ENCODE assay signal across 10 cellular contexts in genomic region chr11:118728112-118728511, GRCh38. TPM values are rescaled to one million over a fixed set of nuclear protein-coding genes. Genes with fewer than 3 reads are reported as not detected.
DNase-seq lines count a peak whose midpoint lies in the region; ATAC-seq and TF ChIP-seq lines count a peak whose summit lies in the region.
"Not testable (repeated sequence)": the region's sequence is repeated elsewhere in the genome, so short reads cannot be mapped to it uniquely, and the experiment has no call there.
"Had no signal": no experiment of that assay in that cellular context is flagged by ENCODE, and none has a peak within 500 bp of the region (broad histone marks: within the 10 kb centered on the region; RNA-seq: fewer than 3 reads in every experiment).

No MANE protein-coding gene starts in this region.

- TF ChIP-seq POLR2A in HCT116 (IDR thresholded peaks at IDR 0.05; ENCODE audit: borderline replicate concordance, extremely low read depth, insufficient read depth, insufficient read length); NB4 (IDR thresholded peaks at IDR 0.05; ENCODE audit: extremely low read depth, insufficient read length): not testable (repeated sequence)

- TF ChIP-seq CTCF in Caco-2 (IDR thresholded peaks at IDR 0.05; ENCODE audit: insufficient read depth in 1 of 2, low read depth in 1 of 2, low read length in 1 of 2, severe bottlenecking in 1 of 2, unreplicated experiment in 1 of 2) (peak; percentile 16 to 50), HCT116 (IDR thresholded peaks at IDR 0.05 in 2 of 3, conservative IDR thresholded peaks at IDR 0.05 in 1 of 3; ENCODE audit: borderline replicate concordance in 1 of 3, insufficient read depth in 1 of 3, low read depth in 2 of 3, low read length in 2 of 3) (peak; percentile 33 to 45 (median 40); a peak in 5 of 6 replicates), NB4 (IDR thresholded peaks at IDR 0.05; ENCODE audit: low read depth, low read length) (peak; percentile 12), endodermal cell (conservative IDR thresholded peaks at IDR 0.05) (peak; percentile 61)

- H3K4me2 ChIP-seq in HCT116 (ENCODE audit: low read length); trophoblast cell (ENCODE audit: low read length): not testable (repeated sequence)

- H3K4me3 Mint-ChIP-seq in Caco-2 (ENCODE audit: unreplicated experiment); activated CD4-positive, alpha-beta T cell treated with anti-CD3 and anti-CD28 coated beads, Interleukin-2, amount 10 ng/mL, durations not matched to agents 24 days and 14 days; endodermal cell: not testable (repeated sequence)

- POLR2A ChIA-PET in Caco-2 (lab: Charles Lee); HCT116 (lab: Charles Lee): not testable (repeated sequence)

- not testable (repeated sequence) for H3K9ac ChIP-seq in HCT116 (ENCODE audit: low read length); endodermal cell (ENCODE audit: extremely low read depth, low read length, poor library complexity, severe bottlenecking); iPS-18a (ENCODE audit: low read length); trophoblast cell (ENCODE audit: low read length)

- not testable (repeated sequence) for H2AK5ac ChIP-seq in trophoblast cell (ENCODE audit: low read length)

- H3K27ac Mint-ChIP-seq in Caco-2 (ENCODE audit: unreplicated experiment); activated CD4-positive, alpha-beta T cell treated with anti-CD3 and anti-CD28 coated beads, Interleukin-2, amount 10 ng/mL, durations not matched to agents 24 days and 14 days; endodermal cell: not testable (repeated sequence)

- H3K27me3 Mint-ChIP-seq in Caco-2 (ENCODE audit: insufficient read depth, unreplicated experiment); endodermal cell (ENCODE audit: insufficient read depth): not testable (repeated sequence)
- H3K27me3 Mint-ChIP-seq in activated CD4-positive, alpha-beta T cell treated with anti-CD3 and anti-CD28 coated beads, Interleukin-2, amount 10 ng/mL, durations not matched to agents 24 days and 14 days = peaks cover 36% of the 10 kb centered on the region

- H3K27ac ChIP-seq in HCT116 (ENCODE audit: low read depth, low read length); endodermal cell (ENCODE audit: low read depth, low read length); iPS-18a (ENCODE audit: low read length); trophoblast cell (ENCODE audit: low read depth, low read length): not testable (repeated sequence)

- not testable (repeated sequence) for H3K9me3 ChIP-seq in Caco-2; HCT116 (ENCODE audit: control insufficient read depth in 1 of 2, insufficient read depth in 1 of 2, low read depth in 1 of 2, low read length in 2 of 2); iPS-18a (ENCODE audit: control insufficient read depth, low read depth, low read length); trophoblast cell (ENCODE audit: insufficient read depth, low read depth, low read length)
- H3K9me3 ChIP-seq in endodermal cell (ENCODE audit: control insufficient read depth, low read length) = peaks cover 24% of the 10 kb centered on the region

- peak in 1 of 2 experiments; percentile 35 for DNase-seq in Caco-2
- DNase-seq in HCT116 (ENCODE audit: low read depth, low spot score); NB4 (ENCODE audit: low read depth); endodermal cell; trophoblast cell: not testable (repeated sequence)
- peak; percentile 61 for DNase-seq in activated CD4-positive, alpha-beta T cell treated with anti-CD3 and anti-CD28 coated beads, Interleukin-2, amount 10 ng/mL, durations not matched to agents 24 days and 14 days

- peak; percentile 35; the same call in 1 of the 2 replicates for TF ChIP-seq RAD21 in HCT116 (IDR thresholded peaks at IDR 0.05; ENCODE audit: low read depth)

- H3K27me3 ChIP-seq in Caco-2 (replicated peaks; ENCODE audit: control insufficient read depth, insufficient read depth, low read length); HCT116 (ENCODE audit: insufficient read depth, low read length); endodermal cell (ENCODE audit: control insufficient read depth, insufficient read depth, low read length, poor library complexity, severe bottlenecking); iPS-18a (ENCODE audit: control insufficient read depth, insufficient read depth, low read length); trophoblast cell (ENCODE audit: insufficient read depth, low read length): not testable (repeated sequence)

- H2AFZ ChIP-seq in HCT116 (ENCODE audit: low read depth, low read length, poor library complexity, severe bottlenecking); trophoblast cell (ENCODE audit: insufficient read depth, low read length, poor library complexity): not testable (repeated sequence)

- not testable (repeated sequence) for BruUV-seq in Caco-2 (replicated peaks; lab: Mats Ljungman, UMichigan); HCT116 (replicated peaks; lab: Mats Ljungman, UMichigan)

- H3K4ac ChIP-seq in trophoblast cell (ENCODE audit: low read depth, low read length) = not testable (repeated sequence)

- peak overlapping the region; percentile 19 for H2BK5ac ChIP-seq in trophoblast cell (ENCODE audit: low read depth, low read length, poor library complexity)

- intact Hi-C loops in Caco-2 (cut with micrococcal nuclease; ENCODE audit: unreplicated experiment); HCT116 (cut with micrococcal nuclease); activated CD4-positive, alpha-beta T cell treated with anti-CD3 and anti-CD28 coated beads, Interleukin-2, amount 10 ng/mL, durations not matched to agents 24 days and 14 days (cut with micrococcal nuclease): not testable (repeated sequence)

- not testable (repeated sequence) for H3K36me3 Mint-ChIP-seq in Caco-2 (ENCODE audit: insufficient read depth, unreplicated experiment); activated CD4-positive, alpha-beta T cell treated with anti-CD3 and anti-CD28 coated beads, Interleukin-2, amount 10 ng/mL, durations not matched to agents 24 days and 14 days (ENCODE audit: low read depth)
- H3K36me3 Mint-ChIP-seq in endodermal cell (ENCODE audit: low read depth) = peaks cover 43% of the 10 kb centered on the region

- CTCF ChIA-PET in Caco-2 (lab: Charles Lee); HCT116 (lab: Charles Lee): not testable (repeated sequence)

- H3K4me1 ChIP-seq in Caco-2 = peaks cover 13% of the 10 kb centered on the region
- not testable (repeated sequence) for H3K4me1 ChIP-seq in HCT116 (ENCODE audit: control insufficient read depth in 1 of 2, insufficient read depth in 2 of 2, low read length in 2 of 2); endodermal cell (ENCODE audit: control insufficient read depth, insufficient read depth, low read length); trophoblast cell (ENCODE audit: control insufficient read depth in 1 of 2, insufficient read depth in 2 of 2, low read length in 2 of 2)
- H3K4me1 ChIP-seq in iPS-18a (ENCODE audit: control insufficient read depth, low read depth, low read length) = peaks cover 11% of the 10 kb centered on the region

- not testable (repeated sequence) for H4K12ac ChIP-seq in trophoblast cell (ENCODE audit: low read depth, low read length)

- not testable (repeated sequence) for H4K20me1 ChIP-seq in HCT116 (ENCODE audit: insufficient read depth)

- H4K8ac ChIP-seq in trophoblast cell (ENCODE audit: low read depth, low read length) = not testable (repeated sequence)

- not testable (repeated sequence) for H3K79me1 ChIP-seq in trophoblast cell (ENCODE audit: low read length)

- H3K9me2 ChIP-seq in HCT116 (ENCODE audit: insufficient read depth) = not testable (repeated sequence)

- H3K79me2 ChIP-seq in HCT116 (ENCODE audit: insufficient read depth, low read length); trophoblast cell (ENCODE audit: control insufficient read depth, insufficient read depth, low read length, poor library complexity): not testable (repeated sequence)

- H3K36me3 ChIP-seq in Caco-2 (ENCODE audit: control insufficient read depth, insufficient read depth, low read length); HCT116 (ENCODE audit: control insufficient read depth in 1 of 2, insufficient read depth in 2 of 2, low read length in 2 of 2); endodermal cell (ENCODE audit: control insufficient read depth, insufficient read depth, low read length); iPS-18a (ENCODE audit: control insufficient read depth, low read depth, low read length); trophoblast cell (ENCODE audit: control insufficient read depth in 1 of 2, insufficient read depth in 2 of 2, low read length in 2 of 2): not testable (repeated sequence)

- H3K4me3 ChIP-seq in Caco-2 (ENCODE audit: low read depth, low read length); HCT116 (replicated peaks in 1 of 2; ENCODE audit: low read depth in 1 of 2, low read length in 2 of 2); NB4 (ENCODE audit: low read depth, low read length); endodermal cell (ENCODE audit: low read length); trophoblast cell (ENCODE audit: low read depth, low read length): not testable (repeated sequence)
- H3K4me3 ChIP-seq in iPS-18a (ENCODE audit: low read length) = peak overlapping the region; percentile 37

- H2BK12ac ChIP-seq in trophoblast cell (ENCODE audit: low read length) = peak overlapping the region; percentile 58

- not testable (repeated sequence) for H2BK120ac ChIP-seq in trophoblast cell (ENCODE audit: insufficient read depth, low read length, poor library complexity)

- RAD21 ChIA-PET in HCT116 (lab: Charles Lee; ENCODE audit: low non-redundant PET in 1 of 2, low total read pairs in 2 of 2, uncharacterized antibody in 2 of 2, unreplicated experiment in 2 of 2) = not testable (repeated sequence)

- not testable (repeated sequence) for ATAC-seq in HCT116

- H3K9me3 Mint-ChIP-seq in Caco-2 (ENCODE audit: unreplicated experiment) = peaks cover 20% of the 10 kb centered on the region
- not testable (repeated sequence) for H3K9me3 Mint-ChIP-seq in activated CD4-positive, alpha-beta T cell treated with anti-CD3 and anti-CD28 coated beads, Interleukin-2, amount 10 ng/mL, durations not matched to agents 24 days and 14 days
- peaks cover 42% of the 10 kb centered on the region for H3K9me3 Mint-ChIP-seq in endodermal cell

- H3K4me1 Mint-ChIP-seq in Caco-2 (ENCODE audit: low read depth, unreplicated experiment) (peaks cover 10% of the 10 kb centered on the region), endodermal cell (peaks cover 16% of the 10 kb centered on the region)
- not testable (repeated sequence) for H3K4me1 Mint-ChIP-seq in activated CD4-positive, alpha-beta T cell treated with anti-CD3 and anti-CD28 coated beads, Interleukin-2, amount 10 ng/mL, durations not matched to agents 24 days and 14 days

- not testable (repeated sequence) for H3K18ac ChIP-seq in trophoblast cell (ENCODE audit: low read length)

- not testable (repeated sequence) for H3K14ac ChIP-seq in trophoblast cell (ENCODE audit: low read length)

- peak overlapping the region; percentile 14 for H4K91ac ChIP-seq in trophoblast cell (ENCODE audit: low read depth, low read length)

- 91 to 100% methylated on average over 5 to 10 of the region's 10 CpGs for WGBS in endodermal cell (ENCODE audit: insufficient coverage in 1 of 2, insufficient read length in 1 of 2), 2 experiments
- no CpG with 5 or more reads among the region's 10 CpGs for WGBS in trophoblast cell (ENCODE audit: extremely low coverage, insufficient coverage, insufficient read length)

- not testable (repeated sequence) for H3K23ac ChIP-seq in trophoblast cell (ENCODE audit: low read length)

RNA-seq across cellular contexts. Expression of gene TREH, which starts 48.7 kb away (rescaled TPM):
- total RNA-seq in Caco-2 (2022) (not detected in 2 replicates), HCT116 (2021; ENCODE audit: unreplicated experiment) (0.15 TPM), endodermal cell (not detected)
- polyA plus RNA-seq in HCT116 (2012) = 0.12 TPM in 1 of 2 replicates, not detected in the other
- not detected in 2 replicates for total RNA-seq in activated CD4-positive, alpha-beta T cell treated with anti-CD3 and anti-CD28 coated beads, Interleukin-2, amount 10 ng/mL, durations not matched to agents 24 days and 14 days
- not detected for polyA plus RNA-seq in endodermal cell (2013, experiment 1 of 2)
- not detected for polyA plus RNA-seq in endodermal cell (2013, experiment 2 of 2)
- polyA plus RNA-seq in trophoblast cell (2013) = 0.33 and 0.39 TPM in 2 replicates
- total RNA-seq: CD4-positive, alpha-beta memory T cell; RPMI7951 had no signal
- polyA plus RNA-seq: BJ; CD4-positive, alpha-beta memory T cell had no signal
